Comparison of ENCODE assay signal across 21 cellular contexts in the genomic region with DNA sequence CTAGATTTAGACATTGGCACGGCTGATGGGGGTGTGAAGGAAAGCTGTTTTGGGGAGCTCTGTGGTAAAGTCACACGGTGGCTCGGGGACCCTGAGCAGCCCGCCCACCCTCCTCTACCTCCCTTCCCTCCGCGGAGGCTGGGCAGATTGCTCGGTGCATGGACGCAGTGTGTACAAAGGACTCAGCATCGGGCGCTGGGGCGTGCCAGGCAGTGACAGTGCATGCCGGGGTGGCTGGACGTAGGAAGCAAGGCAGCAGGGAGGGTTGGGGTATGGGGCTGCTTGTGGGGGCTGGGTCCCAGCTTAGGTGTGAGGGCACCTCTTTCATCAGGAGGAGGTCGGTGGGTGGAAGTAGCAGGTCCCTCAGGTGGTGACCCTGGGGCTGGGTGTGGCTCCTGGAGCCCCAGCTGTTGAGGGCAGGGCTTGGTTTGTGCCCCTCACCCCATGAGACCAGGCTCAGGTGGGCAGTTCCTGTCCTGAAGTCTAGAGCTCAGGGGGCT.
A peak's percentile ranks its signal among the peaks of the same experiment; 100 is the strongest.
DNase-seq lines count a peak whose midpoint lies in the region; TF ChIP-seq lines count a peak whose summit lies in the region.
"Had no signal": no experiment of that assay in that cellular context is flagged by ENCODE, and none has a peak within 500 bp of the region (broad histone marks: within the 10 kb centered on the region; RNA-seq: fewer than 3 reads in every experiment).

No MANE protein-coding gene starts in this region.

- peak overlapping the region; percentile 47 for H3K9ac ChIP-seq in mucosa of stomach (ENCODE audit: low read length)
- H3K9ac ChIP-seq: KMS-11 had no signal

- intact Hi-C loops in thyroid gland (cut with DNase I): no loop called here

- no peak for TF ChIP-seq CTCF in thyroid gland (IDR thresholded peaks at IDR 0.05)

- WGBS in thyroid gland, 2 donors: 61 to 63% methylated on average over 13 to 14 of the region's 14 CpGs

- H3K36me3 ChIP-seq in mucosa of stomach (ENCODE audit: control insufficient read depth, insufficient read depth, low read length) (no peaks in the 10 kb centered on the region), thyroid gland (no peaks in the 10 kb centered on the region), MG63 (no peaks in the 10 kb centered on the region)
- H3K36me3 ChIP-seq: Peyer's patch, SJCRH30 had no signal

- H3K27me3 ChIP-seq in mucosa of stomach (ENCODE audit: control insufficient read depth, insufficient read depth, low read length) (peaks cover 18% of the 10 kb centered on the region), thyroid gland (no peaks in the 10 kb centered on the region), MG63 (no peaks in the 10 kb centered on the region)
- H3K27me3 ChIP-seq: Peyer's patch, SJCRH30 had no signal

- peak overlapping the region; percentile 1 for H3K27ac ChIP-seq in angular gyrus (ENCODE audit: low read depth, low read length)
- H3K27ac ChIP-seq in thyroid gland: no peak overlapping the region
- H3K27ac ChIP-seq: 22Rv1, C4-2B, KMS-11, Peyer's patch had no signal

- TF ChIP-seq POLR2A in thyroid gland (IDR thresholded peaks at IDR 0.05): no peak

- no peak overlapping the region for H3K4me3 ChIP-seq in mucosa of stomach (ENCODE audit: low read length)
- no peak overlapping the region for H3K4me3 ChIP-seq in thyroid gland (replicated peaks in 1 of 3)
- no peak overlapping the region for H3K4me3 ChIP-seq in MG63
- H3K4me3 ChIP-seq: Peyer's patch, SJCRH30 had no signal

- H3K9me3 ChIP-seq in mucosa of stomach (ENCODE audit: control insufficient read depth, low read length) (no peaks in the 10 kb centered on the region), thyroid gland (no peaks in the 10 kb centered on the region), MG63 (no peaks in the 10 kb centered on the region)
- H3K9me3 ChIP-seq: Peyer's patch, SJCRH30 had no signal

- H3K4me1 ChIP-seq in mucosa of stomach (ENCODE audit: control insufficient read depth, insufficient read depth, low read length): peaks cover 34% of the 10 kb centered on the region
- peaks cover 12 to 24% of the 10 kb centered on the region in 2 donors for H3K4me1 ChIP-seq in thyroid gland

- peak; percentile 67 for DNase-seq in DMS53 (lab: John Stamatoyannopoulos, UW)
- DNase-seq in DMS53 treated with DMSO at 0.1 percent for 48 hours (lab: John Stamatoyannopoulos, UW; ENCODE audit: unreplicated experiment): no peak
- peak; percentile 35 to 51 for DNase-seq in thyroid gland
- no peak for DNase-seq in activated T-cell treated with anti-CD3 and anti-CD28 coated beads for 4 hours
- DNase-seq in MG63: no peak
- DNase-seq in EL: no peak
- DNase-seq: ACHN; CD8-positive, alpha-beta memory T cell; IMR-90; NCI-H1417 treated with DMSO at 0.1 percent for 48 hours; NCI-H187 treated with DMSO at 0.1 percent for 48 hours; NCI-H2227 treated with DMSO at 0.1 percent for 48 hours; NCI-H510A; NCI-H748 treated with DMSO at 0.1 percent for 48 hours; Peyer's patch had no signal

Comparison
In these comparisons a context has a peak if more than half of its experiments do, and no peak if none do; other contexts are left out.
1. DNase-seq: peak in DMS53 (single experiment) and thyroid gland (2 of 2); none in DMS53 treated with DMSO at 0.1 percent for 48 hours (single experiment), activated T-cell treated with anti-CD3 and anti-CD28 coated beads for 4 hours (single experiment), MG63 (single experiment) and EL (single experiment).